In genomic region chr5:137727623-137728022, GRCh38 we compare ENCODE assay signal across 16 cellular contexts. TPM values are rescaled to one million over a fixed set of nuclear protein-coding genes. Genes with fewer than 3 reads are reported as not detected.
DNase-seq lines count a peak whose midpoint lies in the region; ATAC-seq and FAIRE-seq lines count a peak whose summit lies in the region.
"Had no signal": no experiment of that assay in that cellular context is flagged by ENCODE, and none has a peak within 500 bp of the region (broad histone marks: within the 10 kb centered on the region; RNA-seq: fewer than 3 reads in every experiment).

No MANE protein-coding gene starts in this region.

- DNase-seq in dermis blood vessel endothelial cell: peak; percentile 18
- DNase-seq in kidney glomerular epithelial cell (lab: John Stamatoyannopoulos, UW): peak; percentile 7
- DNase-seq in renal cortical epithelial cell (ENCODE audit: low read depth): peak; percentile 65
- no peak for DNase-seq in urothelium cell line (ENCODE audit: low spot score)
- DNase-seq: Caco-2; CD4-positive, CD25-positive, alpha-beta regulatory T cell; CD8-positive, alpha-beta T cell; DMS153; DND-41; GOT3; HFFc6 had no signal

- no peak for FAIRE-seq in urothelium cell line (lab: Jason Lieb, UNC)
- FAIRE-seq: G401.6, GM12892, H54 had no signal

- ATAC-seq in GM18858 (IDR thresholded peaks at IDR 0.05; ENCODE audit: unreplicated experiment) (no peak), GM21576 (IDR thresholded peaks at IDR 0.05; ENCODE audit: unreplicated experiment) (no peak)
- ATAC-seq: CD8-positive, alpha-beta T cell had no signal

RNA-seq across cellular contexts. Expression of gene KLHL3, which starts 8.3 kb away (rescaled TPM):
- total RNA-seq in dermis blood vessel endothelial cell (21.1 and 32.6 TPM in 2 replicates), renal cortical epithelial cell (3.0 and 5.3 TPM in 2 replicates)

RNA-seq across cellular contexts. Expression of gene HNRNPA0, which starts 26.5 kb away (rescaled TPM):
- total RNA-seq in dermis blood vessel endothelial cell: 11.1 and 12.0 TPM in 2 replicates
- total RNA-seq in renal cortical epithelial cell: 8.2 and 13.5 TPM in 2 replicates
